In the genomic region with DNA sequence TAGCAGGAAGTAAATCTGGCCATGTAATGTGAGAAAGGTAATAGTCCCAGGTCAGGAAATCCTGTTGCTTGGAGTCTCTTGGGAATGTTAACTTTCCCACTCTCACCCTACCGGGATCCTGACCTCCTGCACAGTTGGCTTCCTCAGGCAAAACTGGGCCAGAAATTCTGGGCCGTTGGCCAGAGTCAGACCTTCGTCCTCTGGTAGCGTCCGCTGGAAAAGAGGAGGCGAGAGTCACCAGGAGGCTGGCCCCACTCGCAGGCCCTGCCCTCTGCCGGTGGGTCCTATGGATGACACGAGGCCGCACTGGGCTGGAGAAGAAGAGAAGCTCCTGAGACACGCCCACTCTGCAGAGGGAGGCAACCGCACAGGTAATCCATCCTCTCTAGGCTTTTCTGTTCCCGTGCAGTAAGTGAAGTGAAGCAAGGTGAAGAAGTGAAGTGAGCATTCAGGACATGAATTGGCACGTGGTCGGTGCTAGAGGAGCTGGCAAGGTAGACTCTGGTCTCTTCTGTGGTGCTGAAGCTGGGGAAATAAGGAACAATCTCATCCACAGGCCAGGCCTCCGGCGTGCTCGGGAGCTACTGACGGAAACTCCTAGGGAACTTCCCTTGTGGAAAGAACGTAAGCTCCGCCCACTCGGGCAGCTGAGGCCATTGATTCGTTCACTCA, we compare ENCODE assay signal across 1 cellular context.
TF ChIP-seq lines count a peak whose summit lies in the region.

No MANE protein-coding gene starts in this region.

TF ChIP-seq in K562, 482 proteins besides CTCF, POLR2A, EP300 and RAD21 (continued from another document):
- peak; percentile 67; the same call in 1 of the 2 replicates for TF ChIP-seq MYC (IDR thresholded peaks at IDR 0.05; ENCODE audit: low read depth, low read length)
- TF ChIP-seq MYC (CRISPR knock-in tag; IDR thresholded peaks at IDR 0.05; ENCODE audit: borderline replicate concordance, low read depth) = no peak
- no peak for TF ChIP-seq ZNF668 (CRISPR knock-in tag; IDR thresholded peaks at IDR 0.05)
- TF ChIP-seq ZBTB12 (CRISPR knock-in tag; IDR thresholded peaks at IDR 0.05) = no peak
- no peak for TF ChIP-seq TRIM24 (IDR thresholded peaks at IDR 0.05)
- TF ChIP-seq NCOR1 (IDR thresholded peaks at IDR 0.05) = no peak
- TF ChIP-seq, protein P1, sequence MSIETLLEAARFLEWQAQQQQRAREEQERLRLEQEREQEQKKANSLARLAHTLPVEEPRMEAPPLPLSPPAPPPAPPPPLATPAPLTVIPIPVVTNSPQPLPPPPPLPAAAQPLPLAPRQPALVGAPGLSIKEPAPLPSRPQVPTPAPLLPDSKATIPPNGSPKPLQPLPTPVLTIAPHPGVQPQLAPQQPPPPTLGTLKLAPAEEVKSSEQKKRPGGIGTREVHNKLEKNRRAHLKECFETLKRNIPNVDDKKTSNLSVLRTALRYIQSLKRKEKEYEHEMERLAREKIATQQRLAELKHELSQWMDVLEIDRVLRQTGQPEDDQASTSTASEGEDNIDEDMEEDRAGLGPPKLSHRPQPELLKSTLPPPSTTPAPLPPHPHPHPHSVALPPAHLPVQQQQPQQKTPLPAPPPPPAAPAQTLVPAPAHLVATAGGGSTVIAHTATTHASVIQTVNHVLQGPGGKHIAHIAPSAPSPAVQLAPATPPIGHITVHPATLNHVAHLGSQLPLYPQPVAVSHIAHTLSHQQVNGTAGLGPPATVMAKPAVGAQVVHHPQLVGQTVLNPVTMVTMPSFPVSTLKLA (conservative IDR thresholded peaks at IDR 0.05) = peak in 1 of 2 experiments; percentile 38; a peak in 1 of 4 replicates
- no peak for TF ChIP-seq CEBPZ (IDR thresholded peaks at IDR 0.05; ENCODE audit: borderline replicate concordance, low read depth, low read length)
- TF ChIP-seq KDM1A (IDR thresholded peaks at IDR 0.05) = no peak
- peak; percentile 61 for TF ChIP-seq CREM (IDR thresholded peaks at IDR 0.05; ENCODE audit: low read depth)
- no peak for TF ChIP-seq MITF (IDR thresholded peaks at IDR 0.05)
- 0 out of 2 replicates have a peak, but pooled peaks have one; percentile 6 for TF ChIP-seq BHLHE40 (IDR thresholded peaks at IDR 0.05; ENCODE audit: low read length)
- no peak for TF ChIP-seq HNRNPLL (IDR thresholded peaks at IDR 0.05; ENCODE audit: low read depth, low read length, poor library complexity, severe bottlenecking)
- peak; percentile 54 for TF ChIP-seq SMC3 (conservative IDR thresholded peaks at IDR 0.05; ENCODE audit: insufficient read depth, low read depth, low read length)
- peak; percentile 30 for TF ChIP-seq CTCFL (IDR thresholded peaks at IDR 0.05; ENCODE audit: borderline replicate concordance, insufficient read depth, low read depth, low read length, poor library complexity, severe bottlenecking)
- no peak for TF ChIP-seq ZNF224 (CRISPR knock-in tag; IDR thresholded peaks at IDR 0.05)
- TF ChIP-seq SUPT5H (IDR thresholded peaks at IDR 0.05) = no peak
- no peak for TF ChIP-seq ZC3H4 (CRISPR knock-in tag; IDR thresholded peaks at IDR 0.05; ENCODE audit: borderline replicate concordance)
- no peak for TF ChIP-seq TFAM (CRISPR knock-in tag; conservative IDR thresholded peaks at IDR 0.05)
- no peak for TF ChIP-seq CBX5 (IDR thresholded peaks at IDR 0.05; ENCODE audit: borderline replicate concordance, low read depth)
- no peak for TF ChIP-seq ZNF740 (CRISPR knock-in tag; IDR thresholded peaks at IDR 0.05)
- TF ChIP-seq ZNF740 (tag; IDR thresholded peaks at IDR 0.05) = no peak
- no peak for TF ChIP-seq BCOR (IDR thresholded peaks at IDR 0.05)
- no peak for TF ChIP-seq SREBF1 (IDR thresholded peaks at IDR 0.05; ENCODE audit: borderline replicate concordance, low read depth, low read length)
- TF ChIP-seq KLF13 (tag; IDR thresholded peaks at IDR 0.05; ENCODE audit: borderline replicate concordance, low read depth) = peak; percentile 94; the same call in 1 of the 2 replicates
- TF ChIP-seq ZNF589 (CRISPR knock-in tag; IDR thresholded peaks at IDR 0.05; ENCODE audit: low read depth) = no peak
- TF ChIP-seq, protein P2, sequence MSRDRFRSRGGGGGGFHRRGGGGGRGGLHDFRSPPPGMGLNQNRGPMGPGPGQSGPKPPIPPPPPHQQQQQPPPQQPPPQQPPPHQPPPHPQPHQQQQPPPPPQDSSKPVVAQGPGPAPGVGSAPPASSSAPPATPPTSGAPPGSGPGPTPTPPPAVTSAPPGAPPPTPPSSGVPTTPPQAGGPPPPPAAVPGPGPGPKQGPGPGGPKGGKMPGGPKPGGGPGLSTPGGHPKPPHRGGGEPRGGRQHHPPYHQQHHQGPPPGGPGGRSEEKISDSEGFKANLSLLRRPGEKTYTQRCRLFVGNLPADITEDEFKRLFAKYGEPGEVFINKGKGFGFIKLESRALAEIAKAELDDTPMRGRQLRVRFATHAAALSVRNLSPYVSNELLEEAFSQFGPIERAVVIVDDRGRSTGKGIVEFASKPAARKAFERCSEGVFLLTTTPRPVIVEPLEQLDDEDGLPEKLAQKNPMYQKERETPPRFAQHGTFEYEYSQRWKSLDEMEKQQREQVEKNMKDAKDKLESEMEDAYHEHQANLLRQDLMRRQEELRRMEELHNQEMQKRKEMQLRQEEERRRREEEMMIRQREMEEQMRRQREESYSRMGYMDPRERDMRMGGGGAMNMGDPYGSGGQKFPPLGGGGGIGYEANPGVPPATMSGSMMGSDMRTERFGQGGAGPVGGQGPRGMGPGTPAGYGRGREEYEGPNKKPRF (IDR thresholded peaks at IDR 0.05; ENCODE audit: low read depth, low read length) = no peak
- TF ChIP-seq, protein P3, sequence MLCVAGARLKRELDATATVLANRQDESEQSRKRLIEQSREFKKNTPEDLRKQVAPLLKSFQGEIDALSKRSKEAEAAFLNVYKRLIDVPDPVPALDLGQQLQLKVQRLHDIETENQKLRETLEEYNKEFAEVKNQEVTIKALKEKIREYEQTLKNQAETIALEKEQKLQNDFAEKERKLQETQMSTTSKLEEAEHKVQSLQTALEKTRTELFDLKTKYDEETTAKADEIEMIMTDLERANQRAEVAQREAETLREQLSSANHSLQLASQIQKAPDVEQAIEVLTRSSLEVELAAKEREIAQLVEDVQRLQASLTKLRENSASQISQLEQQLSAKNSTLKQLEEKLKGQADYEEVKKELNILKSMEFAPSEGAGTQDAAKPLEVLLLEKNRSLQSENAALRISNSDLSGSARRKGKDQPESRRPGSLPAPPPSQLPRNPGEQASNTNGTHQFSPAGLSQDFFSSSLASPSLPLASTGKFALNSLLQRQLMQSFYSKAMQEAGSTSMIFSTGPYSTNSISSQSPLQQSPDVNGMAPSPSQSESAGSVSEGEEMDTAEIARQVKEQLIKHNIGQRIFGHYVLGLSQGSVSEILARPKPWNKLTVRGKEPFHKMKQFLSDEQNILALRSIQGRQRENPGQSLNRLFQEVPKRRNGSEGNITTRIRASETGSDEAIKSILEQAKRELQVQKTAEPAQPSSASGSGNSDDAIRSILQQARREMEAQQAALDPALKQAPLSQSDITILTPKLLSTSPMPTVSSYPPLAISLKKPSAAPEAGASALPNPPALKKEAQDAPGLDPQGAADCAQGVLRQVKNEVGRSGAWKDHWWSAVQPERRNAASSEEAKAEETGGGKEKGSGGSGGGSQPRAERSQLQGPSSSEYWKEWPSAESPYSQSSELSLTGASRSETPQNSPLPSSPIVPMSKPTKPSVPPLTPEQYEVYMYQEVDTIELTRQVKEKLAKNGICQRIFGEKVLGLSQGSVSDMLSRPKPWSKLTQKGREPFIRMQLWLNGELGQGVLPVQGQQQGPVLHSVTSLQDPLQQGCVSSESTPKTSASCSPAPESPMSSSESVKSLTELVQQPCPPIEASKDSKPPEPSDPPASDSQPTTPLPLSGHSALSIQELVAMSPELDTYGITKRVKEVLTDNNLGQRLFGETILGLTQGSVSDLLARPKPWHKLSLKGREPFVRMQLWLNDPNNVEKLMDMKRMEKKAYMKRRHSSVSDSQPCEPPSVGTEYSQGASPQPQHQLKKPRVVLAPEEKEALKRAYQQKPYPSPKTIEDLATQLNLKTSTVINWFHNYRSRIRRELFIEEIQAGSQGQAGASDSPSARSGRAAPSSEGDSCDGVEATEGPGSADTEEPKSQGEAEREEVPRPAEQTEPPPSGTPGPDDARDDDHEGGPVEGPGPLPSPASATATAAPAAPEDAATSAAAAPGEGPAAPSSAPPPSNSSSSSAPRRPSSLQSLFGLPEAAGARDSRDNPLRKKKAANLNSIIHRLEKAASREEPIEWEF (CRISPR knock-in tag; IDR thresholded peaks at IDR 0.05) = no peak
- no peak for TF ChIP-seq CREBBP (IDR thresholded peaks at IDR 0.05; ENCODE audit: low read depth, low read length)
- no peak for TF ChIP-seq RBBP5 (IDR thresholded peaks at IDR 0.05; ENCODE audit: borderline replicate concordance, insufficient read depth, low read length, poor library complexity, severe bottlenecking)
